In genomic region chr16:86946396-86946795, GRCh38 we compare ENCODE assay signal across 15 cellular contexts.
DNase-seq lines count a peak whose midpoint lies in the region; ATAC-seq and TF ChIP-seq lines count a peak whose summit lies in the region.
"Had no signal": no experiment of that assay in that cellular context is flagged by ENCODE, and none has a peak within 500 bp of the region (broad histone marks: within the 10 kb centered on the region; RNA-seq: fewer than 3 reads in every experiment).

No MANE protein-coding gene starts in this region.

- no peak overlapping the region for H2AFZ ChIP-seq in smooth muscle cell (ENCODE audit: low read depth)

- no peaks in the 10 kb centered on the region for H3F3A ChIP-seq in smooth muscle cell (ENCODE audit: low read depth)

- no peak for ATAC-seq in GM21367 (IDR thresholded peaks at IDR 0.05; ENCODE audit: unreplicated experiment)
- ATAC-seq: CD8-positive, alpha-beta T cell; left ventricle myocardium superior had no signal

- H3K36me3 ChIP-seq in smooth muscle cell (ENCODE audit: low read depth) = no peaks in the 10 kb centered on the region
- H3K36me3 ChIP-seq: transverse colon had no signal

- H3K4me1 ChIP-seq in smooth muscle cell (ENCODE audit: low read depth) = peaks cover 10% of the 10 kb centered on the region
- H3K4me1 ChIP-seq: transverse colon had no signal

- H3K27ac ChIP-seq in smooth muscle cell (ENCODE audit: low read depth) = no peak overlapping the region
- H3K27ac ChIP-seq: transverse colon had no signal

- 25% methylated on average over 7 of the region's 7 CpGs for WGBS in smooth muscle cell (ENCODE audit: low lambda C conversion rate)

- DNase-seq in ELR (ENCODE audit: low read depth) (peak; percentile 69), RPMI7951 (ENCODE audit: low read depth) (peak; percentile 64), glomerular visceral epithelial cell (ENCODE audit: extremely low spot score) (peak; percentile 64), smooth muscle cell (lab: John Stamatoyannopoulos, UW; ENCODE audit: unreplicated experiment) (no peak), RKO (ENCODE audit: low spot score) (no peak), NCI-H748 treated with DMSO at 0.1 percent for 48 hours (lab: John Stamatoyannopoulos, UW) (no peak)
- DNase-seq: activated naive CD4-positive, alpha-beta T cell; CD8-positive, alpha-beta T cell; GF-D8; GOT3; MM.1S; stimulated activated CD4-positive, alpha-beta T cell treated with anti-CD3 and anti-CD28 coated beads, Interleukin-2, amount 100 ng/mL, for 48 hours; transverse colon had no signal

- no peak overlapping the region for H3K9ac ChIP-seq in smooth muscle cell (ENCODE audit: low read depth)

- peak overlapping the region; percentile 68 for H3K4me2 ChIP-seq in smooth muscle cell

- no peaks in the 10 kb centered on the region for H3K9me3 ChIP-seq in smooth muscle cell (replicated peaks; ENCODE audit: low read depth)
- H3K9me3 ChIP-seq: transverse colon had no signal

- TF ChIP-seq CTCF in smooth muscle cell (IDR thresholded peaks at IDR 0.05; ENCODE audit: borderline replicate concordance, insufficient read depth, poor library complexity, severe bottlenecking) = no peak

- no peaks in the 10 kb centered on the region for H4K20me1 ChIP-seq in smooth muscle cell (ENCODE audit: low read depth)

- H3K27me3 ChIP-seq in smooth muscle cell (ENCODE audit: low read depth) = no peaks in the 10 kb centered on the region
- H3K27me3 ChIP-seq: transverse colon had no signal

- H3K79me2 ChIP-seq in smooth muscle cell (ENCODE audit: low read depth) = no peaks in the 10 kb centered on the region

- H3K4me3 ChIP-seq in smooth muscle cell = no peak overlapping the region
- H3K4me3 ChIP-seq: transverse colon had no signal

Comparison
In these comparisons a context has a peak if more than half of its experiments do, and no peak if none do; other contexts are left out.
1. DNase-seq: peak in ELR (single experiment), RPMI7951 (single experiment) and glomerular visceral epithelial cell (single experiment); none in smooth muscle cell (single experiment), RKO (single experiment) and NCI-H748 treated with DMSO at 0.1 percent for 48 hours (single experiment).